In the genomic region with DNA sequence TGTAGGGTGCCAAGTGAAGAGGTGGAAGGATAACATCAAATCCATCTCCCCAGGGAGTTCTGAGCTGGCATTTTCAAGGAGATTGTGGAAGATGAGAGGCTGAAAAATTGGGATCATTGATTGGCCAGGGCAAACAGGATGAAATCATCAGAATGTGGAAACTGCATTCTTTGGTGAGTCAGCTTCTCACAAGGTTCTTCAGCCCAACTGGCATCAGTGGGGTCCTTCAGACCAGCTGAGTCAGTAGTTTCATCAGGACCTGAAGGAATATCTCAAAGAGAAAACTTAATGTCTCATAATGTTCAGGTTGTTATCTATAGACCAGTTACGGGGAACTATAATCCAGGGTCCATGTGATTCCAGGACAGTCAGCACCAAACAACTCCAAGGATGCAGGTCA, we compare ENCODE assay signal across 18 cellular contexts.
DNase-seq lines count a peak whose midpoint lies in the region; ATAC-seq and TF ChIP-seq lines count a peak whose summit lies in the region.
"Had no signal": no experiment of that assay in that cellular context is flagged by ENCODE, and none has a peak within 500 bp of the region (broad histone marks: within the 10 kb centered on the region; RNA-seq: fewer than 3 reads in every experiment).

No MANE protein-coding gene starts in this region.

- H3K4me3 ChIP-seq in GM23248 (no peak overlapping the region), skeletal muscle cell (ENCODE audit: low read depth, low read length) (no peak overlapping the region), GM23338 (no peak overlapping the region)
- H3K4me3 ChIP-seq: cardiac muscle cell, left ventricle myocardium inferior had no signal

- TF ChIP-seq CTCF in RWPE1 (conservative IDR thresholded peaks at IDR 0.05; ENCODE audit: low read depth), result no peak
- TF ChIP-seq CTCF in GM23338 (conservative IDR thresholded peaks at IDR 0.05; ENCODE audit: low read depth in 2 of 2), result no peak

- no peak overlapping the region for H3K4me2 ChIP-seq in GM23248 (ENCODE audit: unreplicated experiment)
- H3K4me2 ChIP-seq in GM23338, result no peak overlapping the region
- H3K4me2 ChIP-seq: KMS-11 had no signal

- no peak overlapping the region for H3K27ac Mint-ChIP-seq in activated T-helper 2 cell treated with anti-CD3 and anti-CD28 coated beads, Interferon-gamma antibody, Interleukin-2, Interleukin-4, amounts not matched to agents 10 μg/mL and 5 μg/mL and 100 μg/mL, durations not matched to agents 14 hours and 24 hours and 36 hours
- H3K27ac Mint-ChIP-seq in activated T-helper 1 cell treated with anti-CD3 and anti-CD28 coated beads, Interleukin-12 subunit alpha, Interleukin-12 subunit beta, Interleukin-2, Interleukin-4 antibody, amounts not matched to agents 30 ng/mL and 10 ng/mL and 1 ng/mL, durations not matched to agents 14 hours and 24 hours and 36 hours, result no peak overlapping the region
- no peak overlapping the region for H3K27ac Mint-ChIP-seq in GM23338
- H3K27ac Mint-ChIP-seq: naive thymus-derived CD8-positive, alpha-beta T cell; stimulated activated effector memory CD8-positive, alpha-beta T cell treated with anti-CD3 and anti-CD28 coated beads, Interleukin-12 subunit alpha, Interleukin-12 subunit beta, amount 100 ng/mL, for 72 hours; T-cell had no signal

- H3K9me2 ChIP-seq in GM23248 (ENCODE audit: insufficient read depth) (no peaks in the 10 kb centered on the region), GM23338 (ENCODE audit: insufficient read depth) (peaks cover 15% of the 10 kb centered on the region; the same call in 1 of the 2 replicates)

- H3K4me3 Mint-ChIP-seq in activated T-helper 2 cell treated with anti-CD3 and anti-CD28 coated beads, Interferon-gamma antibody, Interleukin-2, Interleukin-4, amounts not matched to agents 10 μg/mL and 5 μg/mL and 100 μg/mL, durations not matched to agents 14 hours and 24 hours and 36 hours (ENCODE audit: low read depth), result no peak overlapping the region
- no peak overlapping the region for H3K4me3 Mint-ChIP-seq in activated T-helper 1 cell treated with anti-CD3 and anti-CD28 coated beads, Interleukin-12 subunit alpha, Interleukin-12 subunit beta, Interleukin-2, Interleukin-4 antibody, amounts not matched to agents 30 ng/mL and 10 ng/mL and 1 ng/mL, durations not matched to agents 14 hours and 24 hours and 36 hours
- no peak overlapping the region for H3K4me3 Mint-ChIP-seq in GM23338
- H3K4me3 Mint-ChIP-seq: naive thymus-derived CD8-positive, alpha-beta T cell; stimulated activated effector memory CD8-positive, alpha-beta T cell treated with anti-CD3 and anti-CD28 coated beads, Interleukin-12 subunit alpha, Interleukin-12 subunit beta, amount 100 ng/mL, for 72 hours; T-cell had no signal

- no peaks in the 10 kb centered on the region for H3K9me3 Mint-ChIP-seq in activated T-helper 2 cell treated with anti-CD3 and anti-CD28 coated beads, Interferon-gamma antibody, Interleukin-2, Interleukin-4, amounts not matched to agents 10 μg/mL and 5 μg/mL and 100 μg/mL, durations not matched to agents 14 hours and 24 hours and 36 hours
- no peaks in the 10 kb centered on the region for H3K9me3 Mint-ChIP-seq in activated T-helper 1 cell treated with anti-CD3 and anti-CD28 coated beads, Interleukin-12 subunit alpha, Interleukin-12 subunit beta, Interleukin-2, Interleukin-4 antibody, amounts not matched to agents 30 ng/mL and 10 ng/mL and 1 ng/mL, durations not matched to agents 14 hours and 24 hours and 36 hours
- H3K9me3 Mint-ChIP-seq in GM23338, result no peaks in the 10 kb centered on the region
- H3K9me3 Mint-ChIP-seq: stimulated activated effector memory CD8-positive, alpha-beta T cell treated with anti-CD3 and anti-CD28 coated beads, Interleukin-12 subunit alpha, Interleukin-12 subunit beta, amount 100 ng/mL, for 72 hours had no signal

- peaks cover 12% of the 10 kb centered on the region for H3K4me1 ChIP-seq in GM23248 (ENCODE audit: insufficient read depth)
- H3K4me1 ChIP-seq in GM23338 (ENCODE audit: insufficient read depth), result no peaks in the 10 kb centered on the region
- H3K4me1 ChIP-seq: left ventricle myocardium inferior had no signal

- H3K79me2 ChIP-seq in GM23248 (ENCODE audit: insufficient read depth) (no peaks in the 10 kb centered on the region), GM23338 (replicated peaks; ENCODE audit: insufficient read depth) (no peaks in the 10 kb centered on the region)

- H3K36me3 ChIP-seq in GM23248 (ENCODE audit: low read depth), result no peaks in the 10 kb centered on the region
- no peaks in the 10 kb centered on the region for H3K36me3 ChIP-seq in GM23338 (ENCODE audit: insufficient read depth)
- H3K36me3 ChIP-seq: cardiac muscle cell, left ventricle myocardium inferior had no signal

- no peak for ATAC-seq in GM23338
- ATAC-seq: naive thymus-derived CD8-positive, alpha-beta T cell; Panc1; stimulated activated effector memory CD8-positive, alpha-beta T cell treated with anti-CD3 and anti-CD28 coated beads, Interleukin-12 subunit alpha, Interleukin-12 subunit beta, amount 100 ng/mL, for 72 hours; T-cell had no signal

- no peak overlapping the region for H2AFZ ChIP-seq in GM23248
- no peak overlapping the region for H2AFZ ChIP-seq in GM23338

- no peaks in the 10 kb centered on the region for H3K4me1 Mint-ChIP-seq in activated T-helper 2 cell treated with anti-CD3 and anti-CD28 coated beads, Interferon-gamma antibody, Interleukin-2, Interleukin-4, amounts not matched to agents 10 μg/mL and 5 μg/mL and 100 μg/mL, durations not matched to agents 14 hours and 24 hours and 36 hours (ENCODE audit: low read depth)
- H3K4me1 Mint-ChIP-seq in activated T-helper 1 cell treated with anti-CD3 and anti-CD28 coated beads, Interleukin-12 subunit alpha, Interleukin-12 subunit beta, Interleukin-2, Interleukin-4 antibody, amounts not matched to agents 30 ng/mL and 10 ng/mL and 1 ng/mL, durations not matched to agents 14 hours and 24 hours and 36 hours (ENCODE audit: low read depth), result no peaks in the 10 kb centered on the region
- H3K4me1 Mint-ChIP-seq in GM23338, result no peaks in the 10 kb centered on the region
- H3K4me1 Mint-ChIP-seq: naive thymus-derived CD8-positive, alpha-beta T cell; stimulated activated effector memory CD8-positive, alpha-beta T cell treated with anti-CD3 and anti-CD28 coated beads, Interleukin-12 subunit alpha, Interleukin-12 subunit beta, amount 100 ng/mL, for 72 hours; T-cell had no signal

- H3K27me3 ChIP-seq in GM23248 (replicated peaks; ENCODE audit: insufficient read depth) (no peaks in the 10 kb centered on the region), GM23338 (ENCODE audit: insufficient read depth) (no peaks in the 10 kb centered on the region)
- H3K27me3 ChIP-seq: cardiac muscle cell had no signal

- no peaks in the 10 kb centered on the region for H3K27me3 Mint-ChIP-seq in activated T-helper 2 cell treated with anti-CD3 and anti-CD28 coated beads, Interferon-gamma antibody, Interleukin-2, Interleukin-4, amounts not matched to agents 10 μg/mL and 5 μg/mL and 100 μg/mL, durations not matched to agents 14 hours and 24 hours and 36 hours (ENCODE audit: low read depth)
- H3K27me3 Mint-ChIP-seq in activated T-helper 1 cell treated with anti-CD3 and anti-CD28 coated beads, Interleukin-12 subunit alpha, Interleukin-12 subunit beta, Interleukin-2, Interleukin-4 antibody, amounts not matched to agents 30 ng/mL and 10 ng/mL and 1 ng/mL, durations not matched to agents 14 hours and 24 hours and 36 hours (ENCODE audit: insufficient read depth), result no peaks in the 10 kb centered on the region
- H3K27me3 Mint-ChIP-seq in GM23338 (ENCODE audit: insufficient read depth, low read depth, poor library complexity), result no peaks in the 10 kb centered on the region
- H3K27me3 Mint-ChIP-seq: T-cell had no signal

- no peak overlapping the region for H3K9ac ChIP-seq in GM23248
- H3K9ac ChIP-seq: KMS-11 had no signal

- H3K36me3 Mint-ChIP-seq in activated T-helper 2 cell treated with anti-CD3 and anti-CD28 coated beads, Interferon-gamma antibody, Interleukin-2, Interleukin-4, amounts not matched to agents 10 μg/mL and 5 μg/mL and 100 μg/mL, durations not matched to agents 14 hours and 24 hours and 36 hours (ENCODE audit: low read depth), result no peaks in the 10 kb centered on the region
- H3K36me3 Mint-ChIP-seq in activated T-helper 1 cell treated with anti-CD3 and anti-CD28 coated beads, Interleukin-12 subunit alpha, Interleukin-12 subunit beta, Interleukin-2, Interleukin-4 antibody, amounts not matched to agents 30 ng/mL and 10 ng/mL and 1 ng/mL, durations not matched to agents 14 hours and 24 hours and 36 hours (ENCODE audit: low read depth), result no peaks in the 10 kb centered on the region
- H3K36me3 Mint-ChIP-seq in GM23338 (ENCODE audit: low read depth), result no peaks in the 10 kb centered on the region
- H3K36me3 Mint-ChIP-seq: naive thymus-derived CD8-positive, alpha-beta T cell; stimulated activated effector memory CD8-positive, alpha-beta T cell treated with anti-CD3 and anti-CD28 coated beads, Interleukin-12 subunit alpha, Interleukin-12 subunit beta, amount 100 ng/mL, for 72 hours; T-cell had no signal

- H3K27ac ChIP-seq in GM23248 (peak overlapping the region; percentile 13), RWPE1 (no peak overlapping the region), GM23338 (ENCODE audit: low read depth) (no peak overlapping the region)
- H3K27ac ChIP-seq: cardiac muscle cell, KMS-11, left ventricle myocardium inferior had no signal

- DNase-seq in GM23248 (peak; percentile 84), RWPE1 (ENCODE audit: low spot score) (peak; percentile 5), fibroblast of peridontal ligament (ENCODE audit: extremely low read depth) (peak; percentile 92), skeletal muscle cell (ENCODE audit: low read depth) (peak; percentile 65), NCI-H2196 (lab: John Stamatoyannopoulos, UW; ENCODE audit: unreplicated experiment) (no peak), GM23338 (ENCODE audit: low spot score) (no peak)
- no peak for DNase-seq in activated T-helper 2 cell treated with anti-CD3 and anti-CD28 coated beads, Interferon-gamma antibody, Interleukin-2, Interleukin-4, amounts not matched to agents 10 μg/mL and 5 μg/mL and 100 μg/mL, durations not matched to agents 14 hours and 24 hours and 36 hours (ENCODE audit: low spot score)
- no peak for DNase-seq in activated T-helper 1 cell treated with anti-CD3 and anti-CD28 coated beads, Interleukin-12 subunit alpha, Interleukin-12 subunit beta, Interleukin-2, Interleukin-4 antibody, amounts not matched to agents 30 ng/mL and 10 ng/mL and 1 ng/mL, durations not matched to agents 14 hours and 24 hours and 36 hours (ENCODE audit: low spot score)
- DNase-seq: GOT3; hypothalamus; left ventricle myocardium inferior; naive thymus-derived CD8-positive, alpha-beta T cell; NCI-H526; T-cell had no signal

- CTCF ChIA-PET in RWPE1 (lab: Yijun Ruan, JAX), result interaction anchor here (0.9 to 1.3 kb wide), 2 partner anchors 196 to 334 kb away, joined by 3 read pairs; no protein-coding TSS in a partner anchor

- no peaks in the 10 kb centered on the region for H3K9me3 ChIP-seq in GM23248 (ENCODE audit: low read depth)

- H4K20me1 ChIP-seq in GM23248 (ENCODE audit: insufficient read depth) (no peaks in the 10 kb centered on the region), GM23338 (replicated peaks; ENCODE audit: insufficient read depth) (no peaks in the 10 kb centered on the region)

- H3F3A ChIP-seq in GM23248 (ENCODE audit: insufficient read depth) (peaks cover 10% of the 10 kb centered on the region), GM23338 (replicated peaks; ENCODE audit: low read depth) (no peaks in the 10 kb centered on the region)

- POLR2A ChIA-PET in RWPE1 (lab: Yijun Ruan, JAX; ENCODE audit: low non-redundant PET), result no interaction called here

- WGBS in GM23248 (ENCODE audit: low coverage in 1 of 2, low lambda C conversion rate in 2 of 2, missing lambda C conversion rate in 2 of 2), 2 experiments, result 18 to 20% methylated on average over 1 of the region's 1 CpG

- intact Hi-C loops in activated T-helper 2 cell treated with anti-CD3 and anti-CD28 coated beads, Interferon-gamma antibody, Interleukin-2, Interleukin-4, amounts not matched to agents 10 μg/mL and 5 μg/mL and 100 μg/mL, durations not matched to agents 14 hours and 24 hours and 36 hours (cut with micrococcal nuclease), result no loop called here
- intact Hi-C loops in activated T-helper 1 cell treated with anti-CD3 and anti-CD28 coated beads, Interleukin-12 subunit alpha, Interleukin-12 subunit beta, Interleukin-2, Interleukin-4 antibody, amounts not matched to agents 30 ng/mL and 10 ng/mL and 1 ng/mL, durations not matched to agents 14 hours and 24 hours and 36 hours (cut with micrococcal nuclease), result no loop called here

- in situ Hi-C loops in GM23248 (cut with MboI), result no loop called here

Comparison
In these comparisons a context has a peak if more than half of its experiments do, and no peak if none do; other contexts are left out.
1. DNase-seq: peak in GM23248 (single experiment), RWPE1 (single experiment), fibroblast of peridontal ligament (single experiment) and skeletal muscle cell (single experiment); none in activated T-helper 2 cell treated with anti-CD3 and anti-CD28 coated beads, Interferon-gamma antibody, Interleukin-2, Interleukin-4, amounts not matched to agents 10 μg/mL and 5 μg/mL and 100 μg/mL, durations not matched to agents 14 hours and 24 hours and 36 hours (single experiment), NCI-H2196 (single experiment), activated T-helper 1 cell treated with anti-CD3 and anti-CD28 coated beads, Interleukin-12 subunit alpha, Interleukin-12 subunit beta, Interleukin-2, Interleukin-4 antibody, amounts not matched to agents 30 ng/mL and 10 ng/mL and 1 ng/mL, durations not matched to agents 14 hours and 24 hours and 36 hours (single experiment) and GM23338 (single experiment).